ENCODE assay signal across 15 cellular contexts in genomic region chr2:203722411-203722810, GRCh38. TPM values are rescaled to one million over a fixed set of nuclear protein-coding genes. Genes with fewer than 3 reads are reported as not detected.
DNase-seq lines count a peak whose midpoint lies in the region; ATAC-seq and TF ChIP-seq lines count a peak whose summit lies in the region.
"Had no signal": no experiment of that assay in that cellular context is flagged by ENCODE, and none has a peak within 500 bp of the region (broad histone marks: within the 10 kb centered on the region; RNA-seq: fewer than 3 reads in every experiment).

No MANE protein-coding gene starts in this region.

- H3K4me3 ChIP-seq in IMR-90 (ENCODE audit: insufficient read depth, low read depth, low read length) (no peak overlapping the region), psoas muscle (no peak overlapping the region)

- H3K23ac ChIP-seq in IMR-90 (ENCODE audit: low read depth, low read length) = no peak overlapping the region

- BruUV-seq in IMR-90 (replicated peaks; lab: Mats Ljungman, UMichigan) = no TSS peak

- H3K4me1 ChIP-seq in IMR-90 (ENCODE audit: control insufficient read depth, insufficient read depth, low read length) (peaks cover 2% of the 10 kb centered on the region; the same call in 1 of the 2 replicates), psoas muscle (peaks cover 10% of the 10 kb centered on the region)

- no peak overlapping the region for H4K8ac ChIP-seq in IMR-90 (ENCODE audit: low read depth in 2 of 2, low read length in 2 of 2)

- peak overlapping the region; percentile 14 for H3K4me3 Mint-ChIP-seq in activated T-cell treated with anti-CD3 and anti-CD28 coated beads, Interleukin-2, amount 50 U/mL, for 4 hours
- H3K4me3 Mint-ChIP-seq in activated naive CD8-positive, alpha-beta T cell = peak overlapping the region; percentile 54
- H3K4me3 Mint-ChIP-seq: B cell, IgD-negative memory B cell had no signal

- H3K27me3 ChIP-seq in IMR-90 (ENCODE audit: control insufficient read depth, insufficient read depth, low read length) (no peaks in the 10 kb centered on the region; the same call in 1 of the 2 replicates), psoas muscle (ENCODE audit: insufficient read depth in 3 of 3, low read length in 2 of 3) (no peaks in the 10 kb centered on the region)

- peaks cover 34% of the 10 kb centered on the region for H3K36me3 Mint-ChIP-seq in activated T-cell treated with anti-CD3 and anti-CD28 coated beads, Interleukin-2, amount 50 U/mL, for 4 hours (ENCODE audit: insufficient read depth)
- peaks cover 50% of the 10 kb centered on the region for H3K36me3 Mint-ChIP-seq in activated naive CD8-positive, alpha-beta T cell

- no peak for TF ChIP-seq RAD21 in IMR-90 (IDR thresholded peaks at IDR 0.05; ENCODE audit: low read length)

- no peak overlapping the region for H3K14ac ChIP-seq in IMR-90 (replicated peaks; ENCODE audit: low read depth, low read length)

- no peak for TF ChIP-seq CTCF in IMR-90 (conservative IDR thresholded peaks at IDR 0.05; ENCODE audit: low read depth, low read length)
- TF ChIP-seq CTCF in psoas muscle (IDR thresholded peaks at IDR 0.05) = no peak

- CTCF ChIA-PET in IMR-90 (lab: Yijun Ruan, JAX) = no interaction called here

- no peak overlapping the region for H3K4ac ChIP-seq in IMR-90 (ENCODE audit: low read depth, low read length)

- no peaks in the 10 kb centered on the region for H3K27me3 Mint-ChIP-seq in activated T-cell treated with anti-CD3 and anti-CD28 coated beads, Interleukin-2, amount 50 U/mL, for 4 hours (ENCODE audit: low read depth)
- H3K27me3 Mint-ChIP-seq in activated naive CD8-positive, alpha-beta T cell = no peaks in the 10 kb centered on the region

- no peak overlapping the region for H3K56ac ChIP-seq in IMR-90 (ENCODE audit: extremely low read depth, insufficient read depth, low read length)

- in situ Hi-C loops in IMR-90 (cut with MboI; ENCODE audit: low sequenced_read_pairs) = no loop called here

- no peak for TF ChIP-seq POLR2A in IMR-90 (IDR thresholded peaks at IDR 0.05; ENCODE audit: low read depth, low read length)

- no peak overlapping the region for H2BK15ac ChIP-seq in IMR-90 (ENCODE audit: low read depth, low read length)

- DNase-seq in activated T-cell treated with anti-CD3 and anti-CD28 coated beads, Interleukin-2, amount 50 U/mL, for 4 hours = no peak
- DNase-seq in activated T-cell treated with anti-CD3 and anti-CD28 coated beads, Interleukin-2, amount 50 U/mL, for 48 hours = no peak
- peak; percentile 47 for DNase-seq in IMR-90
- no peak for DNase-seq in psoas muscle
- no peak for DNase-seq in effector CD8-positive, alpha-beta T cell (lab: John Stamatoyannopoulos, UW)
- DNase-seq: activated CD4-positive, alpha-beta T cell treated with anti-CD3 and anti-CD28 coated beads, Interleukin-2, amount 50 U/mL, for 1 hour; dermis blood vessel endothelial cell; kidney; NCI-H2029; right cardiac atrium had no signal

- peaks cover 8% of the 10 kb centered on the region for H3K9me3 Mint-ChIP-seq in activated T-cell treated with anti-CD3 and anti-CD28 coated beads, Interleukin-2, amount 50 U/mL, for 4 hours
- H3K9me3 Mint-ChIP-seq in activated naive CD8-positive, alpha-beta T cell (ENCODE audit: low read depth) = peaks cover 14% of the 10 kb centered on the region

- no peak overlapping the region; the same call in 1 of the 2 replicates for H3K18ac ChIP-seq in IMR-90 (ENCODE audit: low read depth, low read length)

- H2BK20ac ChIP-seq in IMR-90 (ENCODE audit: low read depth, low read length) = no peak overlapping the region

- no peak overlapping the region for H2AK5ac ChIP-seq in IMR-90 (ENCODE audit: low read depth, low read length)

- ATAC-seq in activated T-cell treated with anti-CD3 and anti-CD28 coated beads, Interleukin-2, amount 50 U/mL, for 4 hours = peak; percentile 49 to 55
- ATAC-seq in IMR-90 (ENCODE audit: low read depth) = no peak
- no peak for ATAC-seq in psoas muscle
- ATAC-seq in HG02571 (IDR thresholded peaks at IDR 0.05; ENCODE audit: unreplicated experiment) = no peak
- ATAC-seq in GM19452 (IDR thresholded peaks at IDR 0.05; ENCODE audit: unreplicated experiment) = no peak
- ATAC-seq: right cardiac atrium had no signal

- no peak overlapping the region for H2AK9ac ChIP-seq in IMR-90 (replicated peaks; ENCODE audit: low read depth, low read length, poor library complexity)

- no peak overlapping the region for H2BK120ac ChIP-seq in IMR-90 (ENCODE audit: low read depth, low read length)

- H3K9me1 ChIP-seq in IMR-90 (ENCODE audit: insufficient read depth, low read length) = no peaks in the 10 kb centered on the region

- POLR2A ChIA-PET in IMR-90 (lab: Charles Lee; ENCODE audit: unreplicated experiment) = no interaction called here

- H2AFZ ChIP-seq in IMR-90 (replicated peaks; ENCODE audit: low read length, poor library complexity) = no peak overlapping the region

- no peak overlapping the region for H4K5ac ChIP-seq in IMR-90 (ENCODE audit: low read depth, low read length)

- no peaks in the 10 kb centered on the region for H4K20me1 ChIP-seq in IMR-90 (ENCODE audit: insufficient read depth, low read length)

- no peak overlapping the region for H3K4me2 ChIP-seq in IMR-90 (ENCODE audit: low read depth, low read length)

- dilution Hi-C loops in IMR-90 (cut with HindIII; ENCODE audit: low sequenced_read_pairs, unreplicated experiment) = no loop called here

- H3K9me3 ChIP-seq in IMR-90 (ENCODE audit: control insufficient read depth, insufficient read depth, low read length) (no peaks in the 10 kb centered on the region), psoas muscle (no peaks in the 10 kb centered on the region)

- no peak overlapping the region for H2BK5ac ChIP-seq in IMR-90 (ENCODE audit: low read depth, low read length, poor library complexity, severe bottlenecking)

- WGBS in IMR-90 (ENCODE audit: extremely low coverage in 2 of 2, insufficient read length in 1 of 2), 2 experiments = no CpG with 5 or more reads among the region's 2 CpGs
- 35 to 54% (median 39%) methylated on average over 2 of the region's 2 CpGs for WGBS in psoas muscle, 3 donors

- H3K9ac ChIP-seq in IMR-90 (ENCODE audit: low read depth, low read length) = no peak overlapping the region

- H3K36me3 ChIP-seq in IMR-90 (ENCODE audit: control insufficient read depth, insufficient read depth, low read length) (no peaks in the 10 kb centered on the region), psoas muscle (ENCODE audit: insufficient read depth in 1 of 2, low read depth in 1 of 2) (no peaks in the 10 kb centered on the region)

- no peak overlapping the region for H4K91ac ChIP-seq in IMR-90 (ENCODE audit: insufficient read depth, low read depth, low read length)

- H3K27ac ChIP-seq in IMR-90 (ENCODE audit: insufficient read depth, low read length) = no peak overlapping the region
- H3K27ac ChIP-seq in psoas muscle = peak overlapping the region; percentile 23

- no peaks in the 10 kb centered on the region for H3K79me1 ChIP-seq in IMR-90 (ENCODE audit: low read depth in 1 of 2, low read length in 2 of 2)

- intact Hi-C loops in IMR-90 (cut with micrococcal nuclease) (no loop called here), psoas muscle (cut with DNase I) (no loop called here)

- peaks cover 89% of the 10 kb centered on the region for H3K4me1 Mint-ChIP-seq in activated T-cell treated with anti-CD3 and anti-CD28 coated beads, Interleukin-2, amount 50 U/mL, for 4 hours (ENCODE audit: low read depth)
- H3K4me1 Mint-ChIP-seq in activated naive CD8-positive, alpha-beta T cell (ENCODE audit: low read depth) = peaks cover 88% of the 10 kb centered on the region
- H3K4me1 Mint-ChIP-seq: B cell, IgD-negative memory B cell had no signal

- peak overlapping the region; percentile 93 for H3K27ac Mint-ChIP-seq in activated naive CD8-positive, alpha-beta T cell
- H3K27ac Mint-ChIP-seq: B cell had no signal

TF ChIP-seq in IMR-90, 13 proteins besides CTCF, POLR2A, EP300 and RAD21:
- TF ChIP-seq MXI1 (IDR thresholded peaks at IDR 0.05; ENCODE audit: borderline replicate concordance, low read depth, low read length) (no peak), RFX5 (IDR thresholded peaks at IDR 0.05; ENCODE audit: low read depth, low read length) (no peak), MAFK (IDR thresholded peaks at IDR 0.05; ENCODE audit: low read depth, low read length) (no peak)
- TF ChIP-seq, protein P1, sequence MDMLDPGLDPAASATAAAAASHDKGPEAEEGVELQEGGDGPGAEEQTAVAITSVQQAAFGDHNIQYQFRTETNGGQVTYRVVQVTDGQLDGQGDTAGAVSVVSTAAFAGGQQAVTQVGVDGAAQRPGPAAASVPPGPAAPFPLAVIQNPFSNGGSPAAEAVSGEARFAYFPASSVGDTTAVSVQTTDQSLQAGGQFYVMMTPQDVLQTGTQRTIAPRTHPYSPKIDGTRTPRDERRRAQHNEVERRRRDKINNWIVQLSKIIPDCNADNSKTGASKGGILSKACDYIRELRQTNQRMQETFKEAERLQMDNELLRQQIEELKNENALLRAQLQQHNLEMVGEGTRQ (IDR thresholded peaks at IDR 0.05; ENCODE audit: low read depth, low read length) = no peak

RNA-seq across cellular contexts. Expression of gene CD28, which starts 16.0 kb away (rescaled TPM):
- total RNA-seq in activated T-cell treated with anti-CD3 and anti-CD28 coated beads, Interleukin-2, amount 50 U/mL, for 4 hours = 100 to 1,000 TPM in 2 of 3 donors, 10 to 100 TPM in 1; 78.3 to 124 (median 124) TPM
- total RNA-seq in IMR-90 (2012; rRNA removed) (not detected in 2 replicates), psoas muscle (under 1 TPM; 0.17 to 0.71 (median 0.45) TPM)
- polyA plus RNA-seq in IMR-90 (2012; rRNA removed) (not detected in 2 replicates), psoas muscle (under 1 TPM; 0.01 to 0.09 (median 0.03) TPM)
- not detected in 2 replicates for polyA plus RNA-seq in IMR-90 (2012; cell fraction: cytosol; rRNA removed)
- polyA plus RNA-seq in IMR-90 (2012; cell fraction: nucleus; rRNA removed; ENCODE audit: low replicate concordance) = not detected in 2 replicates

Comparison
In these comparisons a context has a peak if more than half of its experiments do, and no peak if none do; other contexts are left out.
1. ATAC-seq: peak in activated T-cell treated with anti-CD3 and anti-CD28 coated beads, Interleukin-2, amount 50 U/mL, for 4 hours (2 of 2); none in IMR-90 (single experiment), psoas muscle (0 of 4), HG02571 (single experiment) and GM19452 (single experiment).
2. RNA of gene CD28, which starts 16.0 kb away (total RNA-seq): 78.3 to 124 TPM in activated T-cell treated with anti-CD3 and anti-CD28 coated beads, Interleukin-2, amount 50 U/mL, for 4 hours; 0.17 to 0.71 TPM in psoas muscle and not detected in IMR-90; every median in the first group is over 10 times any median in the second.